In genomic region chr9:109320734-109321448, GRCh38 we compare ENCODE assay signal across 8 cellular contexts. TPM values are rescaled to one million over a fixed set of nuclear protein-coding genes. Genes with fewer than 3 reads are reported as not detected.
DNase-seq lines count a peak whose midpoint lies in the region; TF ChIP-seq lines count a peak whose summit lies in the region.

Gene EPB41L4B, minus strand, starts transcription at chr9:109321059. Its CDS starts 613 bp downstream, at chr9:109320446.

- H3K56ac ChIP-seq in H9 (ENCODE audit: insufficient read length, low read depth, low read length) = no peak within 1 kb of the TSS

- H2BK5ac ChIP-seq in H9 (ENCODE audit: insufficient read length, low read length) = no peak within 1 kb of the TSS

- H2AFZ ChIP-seq in H9 (ENCODE audit: low read length) = no peak within 1 kb of the TSS

- H3K4me1 Mint-ChIP-seq in H9 = peaks cover 31 to 34% of the 10 kb centered on the region in 2 experiments

- no peak for TF ChIP-seq POLR2A in suprapubic skin (IDR thresholded peaks at IDR 0.05)

- peaks cover 18% of the 10 kb centered on the region for H3K23me2 ChIP-seq in H9 (ENCODE audit: insufficient read length, low read depth, low read length, poor library complexity, severe bottlenecking)

- peak; percentile 94 for TF ChIP-seq CTCF in H9 (conservative IDR thresholded peaks at IDR 0.05)
- TF ChIP-seq CTCF in suprapubic skin (IDR thresholded peaks at IDR 0.05) = peak; percentile 90 to 95

- H3K27me3 ChIP-seq in H9 (ENCODE audit: insufficient read depth, low read length) (no peaks in the 10 kb centered on the region), SJCRH30 (peaks cover 5% of the 10 kb centered on the region; the same call in 1 of the 2 replicates), suprapubic skin (peaks cover 12% of the 10 kb centered on the region)

- DNase-seq in ELF-1 (ENCODE audit: low read depth, low spot score) (peak; percentile 96), H9 (peak; percentile 96), M059J (ENCODE audit: low read depth) (peak; percentile 83), SJCRH30 (peak; percentile 86 to 87), germinal center (ENCODE audit: low spot score) (peak; percentile 86), occipital lobe (lab: John Stamatoyannopoulos, UW) (peak; percentile 74), suprapubic skin (ENCODE audit: low spot score in 2 of 2) (peak; percentile 90 to 91)
- peak; percentile 87 for DNase-seq in activated naive CD4-positive, alpha-beta T cell treated with Interleukin-2 at 50 U/mL for 16 hours

- H3K36me3 ChIP-seq in SJCRH30 = no peaks in the 10 kb centered on the region
- no peaks in the 10 kb centered on the region for H3K36me3 ChIP-seq in suprapubic skin

- H2BK20ac ChIP-seq in H9 (ENCODE audit: low read depth, low read length, poor library complexity, severe bottlenecking) = no peak within 1 kb of the TSS

- H3K9me3 Mint-ChIP-seq in H9 = no peaks in the 10 kb centered on the region; a peak in 1 of 5 replicates

- peak within 1 kb of the TSS; percentile 6 for H3K9ac ChIP-seq in H9 (ENCODE audit: extremely low read depth, insufficient read length, low read length)

- no peak within 1 kb of the TSS for H3K23ac ChIP-seq in H9 (ENCODE audit: insufficient read length, low read depth, low read length)

- H3K79me1 ChIP-seq in H9 (ENCODE audit: insufficient read depth, low read depth, low read length, poor library complexity, severe bottlenecking) = peaks cover 4% of the 10 kb centered on the region

- H3K4me2 ChIP-seq in H9 (ENCODE audit: insufficient read depth, insufficient read length, low read length) = peak within 1 kb of the TSS; percentile 90

- no peak within 1 kb of the TSS for H3K4ac ChIP-seq in H9 (ENCODE audit: low read depth, low read length)

- no CpG with 5 or more reads among the region's 73 CpGs for WGBS in H9 (ENCODE audit: extremely low coverage, insufficient read length, low lambda C conversion rate)
- 3% methylated on average over 11 of the region's 73 CpGs for WGBS in suprapubic skin

- H3K27ac Mint-ChIP-seq in H9 = peak within 1 kb of the TSS in 2 of 3 experiments; percentile 34 to 87; a peak in 3 of 7 replicates

- H3K27me3 Mint-ChIP-seq in H9 (ENCODE audit: low read depth) = peaks cover 13% of the 10 kb centered on the region

- H4K8ac ChIP-seq in H9 (replicated peaks; ENCODE audit: insufficient read length, low read depth, low read length) = no peak within 1 kb of the TSS

- no peak within 1 kb of the TSS for H2BK12ac ChIP-seq in H9 (ENCODE audit: insufficient read length, low read depth, low read length)

- no peak for TF ChIP-seq EP300 in suprapubic skin (IDR thresholded peaks at IDR 0.05)

- no peak within 1 kb of the TSS for H2AK5ac ChIP-seq in H9 (ENCODE audit: insufficient read length, low read length)

- H3K14ac ChIP-seq in H9 (ENCODE audit: insufficient read depth, low read length) = peak within 1 kb of the TSS; percentile 39

- H3K4me3 Mint-ChIP-seq in H9 = peak within 1 kb of the TSS; percentile 86 to 94

- peak within 1 kb of the TSS; percentile 81 for H3K18ac ChIP-seq in H9 (ENCODE audit: insufficient read length, low read depth, low read length)

- H3K27ac ChIP-seq in H9 (ENCODE audit: insufficient read length, low read depth, low read length) = no peak within 1 kb of the TSS
- no peak within 1 kb of the TSS for H3K27ac ChIP-seq in SJCRH30
- H3K27ac ChIP-seq in suprapubic skin = peak within 1 kb of the TSS; percentile 64

- peaks cover 15% of the 10 kb centered on the region; the same call in 1 of the 2 replicates for H3K79me2 ChIP-seq in H9 (ENCODE audit: insufficient read depth, low read length)

- no peak within 1 kb of the TSS for H2BK15ac ChIP-seq in H9 (ENCODE audit: low read depth, low read length)

- no peak within 1 kb of the TSS for H2BK120ac ChIP-seq in H9 (ENCODE audit: low read depth, low read length, poor library complexity, severe bottlenecking)

- H3T11ph ChIP-seq in H9 (ENCODE audit: low read length) = no peak within 1 kb of the TSS

- no peak within 1 kb of the TSS for H4K5ac ChIP-seq in H9 (ENCODE audit: insufficient read length, low read depth, low read length)

- H4K91ac ChIP-seq in H9 (ENCODE audit: insufficient read length, low read depth, low read length) = no peak within 1 kb of the TSS

- no peaks in the 10 kb centered on the region for H4K20me1 ChIP-seq in H9 (ENCODE audit: control insufficient read depth, insufficient read depth, insufficient read length)

- no peaks in the 10 kb centered on the region for H3K9me3 ChIP-seq in H9 (ENCODE audit: control insufficient read depth, low read depth, low read length)
- no peaks in the 10 kb centered on the region for H3K9me3 ChIP-seq in SJCRH30 (replicated peaks)
- no peaks in the 10 kb centered on the region for H3K9me3 ChIP-seq in suprapubic skin

- H3K4me3 ChIP-seq in SJCRH30 (peak within 1 kb of the TSS; percentile 57), suprapubic skin (peak within 1 kb of the TSS; percentile 61)

- H3K4me1 ChIP-seq in H9 (ENCODE audit: insufficient read depth, low read length) (peaks cover 18% of the 10 kb centered on the region), SJCRH30 (no peaks in the 10 kb centered on the region), suprapubic skin (peaks cover 41% of the 10 kb centered on the region)

- no peaks in the 10 kb centered on the region for H3K36me3 Mint-ChIP-seq in H9 (ENCODE audit: insufficient read depth in 1 of 3, low read depth in 3 of 3)

RNA-seq across cellular contexts. Expression of gene EPB41L4B, which starts in this region (rescaled TPM):
- total RNA-seq in H9 (2021) (18.9 and 19.7 TPM in 2 replicates), occipital lobe (3.7 TPM), suprapubic skin (10 to 100 TPM; 22.4 to 27.4 (median 25.1) TPM)
- total RNA-seq in M059J (2014; rRNA removed; shearing (Covaris generic)) = 4.7 and 6.5 TPM in 2 replicates
- 1.7 and 1.8 TPM in 2 replicates for total RNA-seq in SJCRH30 (2014; rRNA removed; shearing (Covaris generic))
